Comparison of ENCODE assay signal across 2 cellular contexts in genomic region chr2:195507447-195508221, GRCh38.
A peak's percentile ranks its signal among the peaks of the same experiment; 100 is the strongest.
TF ChIP-seq lines count a peak whose summit lies in the region.

No MANE protein-coding gene starts in this region.

TF ChIP-seq in HepG2, 621 proteins besides CTCF, POLR2A, EP300 and RAD21:
- peak; percentile 96 for TF ChIP-seq MAFF (IDR thresholded peaks at IDR 0.05; ENCODE audit: low read depth, low read length)
- TF ChIP-seq ZNF639 (CRISPR knock-in tag; conservative IDR thresholded peaks at IDR 0.05), result no peak
- TF ChIP-seq MAFK (conservative IDR thresholded peaks at IDR 0.05 in 1 of 2, IDR thresholded peaks at IDR 0.05 in 1 of 2; ENCODE audit: low read length in 2 of 2), result peak; percentile 94 to 98

TF ChIP-seq in H1, 55 proteins besides CTCF, POLR2A, EP300 and RAD21:
- TF ChIP-seq, protein P1, sequence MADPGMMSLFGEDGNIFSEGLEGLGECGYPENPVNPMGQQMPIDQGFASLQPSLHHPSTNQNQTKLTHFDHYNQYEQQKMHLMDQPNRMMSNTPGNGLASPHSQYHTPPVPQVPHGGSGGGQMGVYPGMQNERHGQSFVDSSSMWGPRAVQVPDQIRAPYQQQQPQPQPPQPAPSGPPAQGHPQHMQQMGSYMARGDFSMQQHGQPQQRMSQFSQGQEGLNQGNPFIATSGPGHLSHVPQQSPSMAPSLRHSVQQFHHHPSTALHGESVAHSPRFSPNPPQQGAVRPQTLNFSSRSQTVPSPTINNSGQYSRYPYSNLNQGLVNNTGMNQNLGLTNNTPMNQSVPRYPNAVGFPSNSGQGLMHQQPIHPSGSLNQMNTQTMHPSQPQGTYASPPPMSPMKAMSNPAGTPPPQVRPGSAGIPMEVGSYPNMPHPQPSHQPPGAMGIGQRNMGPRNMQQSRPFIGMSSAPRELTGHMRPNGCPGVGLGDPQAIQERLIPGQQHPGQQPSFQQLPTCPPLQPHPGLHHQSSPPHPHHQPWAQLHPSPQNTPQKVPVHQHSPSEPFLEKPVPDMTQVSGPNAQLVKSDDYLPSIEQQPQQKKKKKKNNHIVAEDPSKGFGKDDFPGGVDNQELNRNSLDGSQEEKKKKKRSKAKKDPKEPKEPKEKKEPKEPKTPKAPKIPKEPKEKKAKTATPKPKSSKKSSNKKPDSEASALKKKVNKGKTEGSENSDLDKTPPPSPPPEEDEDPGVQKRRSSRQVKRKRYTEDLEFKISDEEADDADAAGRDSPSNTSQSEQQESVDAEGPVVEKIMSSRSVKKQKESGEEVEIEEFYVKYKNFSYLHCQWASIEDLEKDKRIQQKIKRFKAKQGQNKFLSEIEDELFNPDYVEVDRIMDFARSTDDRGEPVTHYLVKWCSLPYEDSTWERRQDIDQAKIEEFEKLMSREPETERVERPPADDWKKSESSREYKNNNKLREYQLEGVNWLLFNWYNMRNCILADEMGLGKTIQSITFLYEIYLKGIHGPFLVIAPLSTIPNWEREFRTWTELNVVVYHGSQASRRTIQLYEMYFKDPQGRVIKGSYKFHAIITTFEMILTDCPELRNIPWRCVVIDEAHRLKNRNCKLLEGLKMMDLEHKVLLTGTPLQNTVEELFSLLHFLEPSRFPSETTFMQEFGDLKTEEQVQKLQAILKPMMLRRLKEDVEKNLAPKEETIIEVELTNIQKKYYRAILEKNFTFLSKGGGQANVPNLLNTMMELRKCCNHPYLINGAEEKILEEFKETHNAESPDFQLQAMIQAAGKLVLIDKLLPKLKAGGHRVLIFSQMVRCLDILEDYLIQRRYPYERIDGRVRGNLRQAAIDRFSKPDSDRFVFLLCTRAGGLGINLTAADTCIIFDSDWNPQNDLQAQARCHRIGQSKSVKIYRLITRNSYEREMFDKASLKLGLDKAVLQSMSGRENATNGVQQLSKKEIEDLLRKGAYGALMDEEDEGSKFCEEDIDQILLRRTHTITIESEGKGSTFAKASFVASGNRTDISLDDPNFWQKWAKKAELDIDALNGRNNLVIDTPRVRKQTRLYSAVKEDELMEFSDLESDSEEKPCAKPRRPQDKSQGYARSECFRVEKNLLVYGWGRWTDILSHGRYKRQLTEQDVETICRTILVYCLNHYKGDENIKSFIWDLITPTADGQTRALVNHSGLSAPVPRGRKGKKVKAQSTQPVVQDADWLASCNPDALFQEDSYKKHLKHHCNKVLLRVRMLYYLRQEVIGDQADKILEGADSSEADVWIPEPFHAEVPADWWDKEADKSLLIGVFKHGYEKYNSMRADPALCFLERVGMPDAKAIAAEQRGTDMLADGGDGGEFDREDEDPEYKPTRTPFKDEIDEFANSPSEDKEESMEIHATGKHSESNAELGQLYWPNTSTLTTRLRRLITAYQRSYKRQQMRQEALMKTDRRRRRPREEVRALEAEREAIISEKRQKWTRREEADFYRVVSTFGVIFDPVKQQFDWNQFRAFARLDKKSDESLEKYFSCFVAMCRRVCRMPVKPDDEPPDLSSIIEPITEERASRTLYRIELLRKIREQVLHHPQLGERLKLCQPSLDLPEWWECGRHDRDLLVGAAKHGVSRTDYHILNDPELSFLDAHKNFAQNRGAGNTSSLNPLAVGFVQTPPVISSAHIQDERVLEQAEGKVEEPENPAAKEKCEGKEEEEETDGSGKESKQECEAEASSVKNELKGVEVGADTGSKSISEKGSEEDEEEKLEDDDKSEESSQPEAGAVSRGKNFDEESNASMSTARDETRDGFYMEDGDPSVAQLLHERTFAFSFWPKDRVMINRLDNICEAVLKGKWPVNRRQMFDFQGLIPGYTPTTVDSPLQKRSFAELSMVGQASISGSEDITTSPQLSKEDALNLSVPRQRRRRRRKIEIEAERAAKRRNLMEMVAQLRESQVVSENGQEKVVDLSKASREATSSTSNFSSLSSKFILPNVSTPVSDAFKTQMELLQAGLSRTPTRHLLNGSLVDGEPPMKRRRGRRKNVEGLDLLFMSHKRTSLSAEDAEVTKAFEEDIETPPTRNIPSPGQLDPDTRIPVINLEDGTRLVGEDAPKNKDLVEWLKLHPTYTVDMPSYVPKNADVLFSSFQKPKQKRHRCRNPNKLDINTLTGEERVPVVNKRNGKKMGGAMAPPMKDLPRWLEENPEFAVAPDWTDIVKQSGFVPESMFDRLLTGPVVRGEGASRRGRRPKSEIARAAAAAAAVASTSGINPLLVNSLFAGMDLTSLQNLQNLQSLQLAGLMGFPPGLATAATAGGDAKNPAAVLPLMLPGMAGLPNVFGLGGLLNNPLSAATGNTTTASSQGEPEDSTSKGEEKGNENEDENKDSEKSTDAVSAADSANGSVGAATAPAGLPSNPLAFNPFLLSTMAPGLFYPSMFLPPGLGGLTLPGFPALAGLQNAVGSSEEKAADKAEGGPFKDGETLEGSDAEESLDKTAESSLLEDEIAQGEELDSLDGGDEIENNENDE (IDR thresholded peaks at IDR 0.05; ENCODE audit: insufficient replicate concordance, low read length), result no peak
- TF ChIP-seq MAFK (IDR thresholded peaks at IDR 0.05; ENCODE audit: low read depth, low read length), result peak; percentile 74
